Comparison of ENCODE assay signal across 10 cellular contexts in the genomic region with DNA sequence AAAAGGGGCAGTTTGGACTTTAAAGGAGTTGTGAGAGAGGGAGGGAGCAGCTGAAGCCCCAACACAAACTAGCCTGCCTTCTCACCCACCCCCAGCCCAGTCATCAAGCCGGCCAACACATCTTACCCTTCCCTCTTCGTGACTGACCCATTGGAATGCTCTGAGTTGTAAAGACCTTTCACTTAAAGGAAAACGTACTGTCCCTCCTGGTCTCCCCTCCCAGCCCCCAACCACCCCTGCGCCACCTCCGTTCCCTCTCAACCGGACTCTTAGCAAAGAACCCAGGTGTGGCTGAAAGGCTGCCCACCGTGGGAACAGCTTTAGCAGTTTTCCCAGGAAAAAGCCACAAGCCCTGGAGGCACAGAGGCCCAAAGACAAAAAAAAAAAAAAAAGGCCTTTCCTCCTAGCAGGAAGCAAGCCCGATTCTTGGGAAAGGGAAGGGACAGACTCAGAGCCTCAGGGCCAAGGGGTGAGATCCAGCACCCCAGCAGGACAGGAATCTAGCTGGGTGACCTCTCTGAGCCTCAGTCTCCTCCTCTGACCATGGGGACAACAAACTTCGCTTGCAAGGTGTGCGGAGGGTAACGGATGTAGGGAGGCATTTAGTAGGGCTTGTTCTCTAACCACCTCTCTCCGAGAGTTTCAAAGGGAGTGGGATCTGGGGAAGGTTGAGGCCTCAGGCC. TPM values are rescaled to one million over a fixed set of nuclear protein-coding genes. Genes with fewer than 3 reads are reported as not detected.
DNase-seq lines count a peak whose midpoint lies in the region; ATAC-seq and TF ChIP-seq lines count a peak whose summit lies in the region.
"Had no signal": no experiment of that assay in that cellular context is flagged by ENCODE, and none has a peak within 500 bp of the region (broad histone marks: within the 10 kb centered on the region; RNA-seq: fewer than 3 reads in every experiment).

No MANE protein-coding gene starts in this region.

- CTCF ChIA-PET in activated CD8-positive, alpha-beta T cell treated with anti-CD3 and anti-CD28 coated beads for 36 hours (lab: Charles Lee), result no interaction called here

- no peak overlapping the region for H3K27ac Mint-ChIP-seq in activated CD8-positive, alpha-beta T cell treated with anti-CD3 and anti-CD28 coated beads for 36 hours

- H3K36me3 ChIP-seq in rectal smooth muscle tissue (ENCODE audit: control insufficient read depth, insufficient read depth, low read length), result no peaks in the 10 kb centered on the region

- no peaks in the 10 kb centered on the region for H3K9me3 ChIP-seq in right cardiac atrium (ENCODE audit: control insufficient read depth, low read length)

- peaks cover 26% of the 10 kb centered on the region for H3K27me3 Mint-ChIP-seq in activated CD8-positive, alpha-beta T cell treated with anti-CD3 and anti-CD28 coated beads for 36 hours

- DNase-seq in EL, result peak; percentile 46
- DNase-seq in activated CD8-positive, alpha-beta T cell treated with anti-CD3 and anti-CD28 coated beads for 36 hours, result no peak
- DNase-seq in right cardiac atrium, result no peak
- DNase-seq in HPDE6-E6E7 (ENCODE audit: extremely low spot score), result no peak
- DNase-seq in ecto neural progenitor cell (ENCODE audit: low spot score), result no peak
- DNase-seq: MM.1S had no signal

- H3K36me3 Mint-ChIP-seq in activated CD8-positive, alpha-beta T cell treated with anti-CD3 and anti-CD28 coated beads for 36 hours (ENCODE audit: low read depth), result no peaks in the 10 kb centered on the region

- H3K9ac ChIP-seq in rectal smooth muscle tissue (ENCODE audit: low read length), result no peak overlapping the region

- H3K9me3 Mint-ChIP-seq in activated CD8-positive, alpha-beta T cell treated with anti-CD3 and anti-CD28 coated beads for 36 hours, result no peaks in the 10 kb centered on the region

- intact Hi-C loops in activated CD8-positive, alpha-beta T cell treated with anti-CD3 and anti-CD28 coated beads for 36 hours (cut with micrococcal nuclease), result no loop called here
- intact Hi-C loops in right cardiac atrium (cut with DNase I), result no loop called here

- no peak for ATAC-seq in activated CD8-positive, alpha-beta T cell treated with anti-CD3 and anti-CD28 coated beads for 36 hours
- ATAC-seq in right cardiac atrium, result no peak
- ATAC-seq in HG03354 (IDR thresholded peaks at IDR 0.05; ENCODE audit: poor library complexity, severe bottlenecking, unreplicated experiment), result no peak
- no peak for ATAC-seq in GM21619 (IDR thresholded peaks at IDR 0.05; ENCODE audit: unreplicated experiment)

- H3K27ac ChIP-seq in right cardiac atrium (ENCODE audit: low read length) (no peak overlapping the region), rectal smooth muscle tissue (ENCODE audit: low read depth, low read length) (no peak overlapping the region)
- H3K27ac ChIP-seq: SK-N-MC had no signal

- H3K4me3 ChIP-seq in right cardiac atrium (ENCODE audit: low read length) (peak overlapping the region; percentile 49), rectal smooth muscle tissue (ENCODE audit: low read length) (peak overlapping the region; percentile 67)
- H3K4me3 ChIP-seq: SK-N-MC had no signal

- TF ChIP-seq CTCF in activated CD8-positive, alpha-beta T cell treated with anti-CD3 and anti-CD28 coated beads for 36 hours (IDR thresholded peaks at IDR 0.05), result no peak

- POLR2A ChIA-PET in activated CD8-positive, alpha-beta T cell treated with anti-CD3 and anti-CD28 coated beads for 36 hours (lab: Charles Lee), result no interaction called here

- H3K4me1 Mint-ChIP-seq in activated CD8-positive, alpha-beta T cell treated with anti-CD3 and anti-CD28 coated beads for 36 hours (ENCODE audit: low read depth), result peaks cover 3% of the 10 kb centered on the region

- peak overlapping the region; percentile 65 for H3K4me3 Mint-ChIP-seq in activated CD8-positive, alpha-beta T cell treated with anti-CD3 and anti-CD28 coated beads for 36 hours

- WGBS in right cardiac atrium, result 82% methylated on average over 12 of the region's 12 CpGs

- H3K4me1 ChIP-seq in right cardiac atrium (ENCODE audit: control insufficient read depth, insufficient read depth, low read length) (no peaks in the 10 kb centered on the region), rectal smooth muscle tissue (ENCODE audit: control insufficient read depth, insufficient read depth, low read length) (no peaks in the 10 kb centered on the region)

- H3K27me3 ChIP-seq in right cardiac atrium (ENCODE audit: control insufficient read depth, insufficient read depth), result no peaks in the 10 kb centered on the region
- peaks cover 9% of the 10 kb centered on the region for H3K27me3 ChIP-seq in rectal smooth muscle tissue (ENCODE audit: control insufficient read depth, insufficient read depth, low read length)

RNA-seq across cellular contexts. Expression of a gene that starts 2.4 kb away (rescaled TPM):
- under 1 TPM; 0.29 to 0.31 TPM for total RNA-seq in activated CD8-positive, alpha-beta T cell treated with anti-CD3 and anti-CD28 coated beads for 36 hours
- 1 to 10 TPM; 1.1 to 1.7 (median 1.3) TPM for total RNA-seq in right cardiac atrium
- 0.66 TPM for polyA plus RNA-seq in right cardiac atrium
